In genomic region chr3:27589795-27590194, GRCh38 we compare ENCODE assay signal across 10 cellular contexts.
DNase-seq lines count a peak whose midpoint lies in the region; ATAC-seq and TF ChIP-seq lines count a peak whose summit lies in the region.
"Had no signal": no experiment of that assay in that cellular context is flagged by ENCODE, and none has a peak within 500 bp of the region (broad histone marks: within the 10 kb centered on the region; RNA-seq: fewer than 3 reads in every experiment).

No MANE protein-coding gene starts in this region.

- no peaks in the 10 kb centered on the region for H3K27me3 ChIP-seq in thyroid gland

- TF ChIP-seq POLR2A in thyroid gland (IDR thresholded peaks at IDR 0.05), result no peak

- H3K27ac ChIP-seq in coronary artery, result peak overlapping the region; percentile 79 to 80
- H3K27ac ChIP-seq in thyroid gland, result peak overlapping the region in 1 of 3 donors; percentile 72

- no peak for DNase-seq in left ventricle myocardium superior
- no peak for DNase-seq in Right ventricle myocardium superior
- DNase-seq in coronary artery (ENCODE audit: low spot score), result no peak
- DNase-seq in naive B cell, result no peak
- no peak for DNase-seq in thyroid gland
- DNase-seq: effector memory CD4-positive, alpha-beta T cell; NCI-H187 had no signal

- H3K9me3 ChIP-seq in thyroid gland, result no peaks in the 10 kb centered on the region

- TF ChIP-seq CTCF in coronary artery (IDR thresholded peaks at IDR 0.05) (no peak), thyroid gland (IDR thresholded peaks at IDR 0.05) (no peak)

- 90 to 92% methylated on average over 1 of the region's 1 CpG for WGBS in thyroid gland, 2 donors

- H3K36me3 Mint-ChIP-seq in naive B cell, result no peaks in the 10 kb centered on the region

- H3K4me3 Mint-ChIP-seq in naive B cell, result peak overlapping the region in 2 of 8 donors; percentile 12 to 47

- no peak overlapping the region for H3K4me3 ChIP-seq in coronary artery
- no peak overlapping the region for H3K4me3 ChIP-seq in thyroid gland (replicated peaks in 1 of 3)

- H3K4me1 ChIP-seq in thyroid gland, result peaks cover 10 to 16% of the 10 kb centered on the region in 2 donors

- H3K4me1 Mint-ChIP-seq in naive B cell, result peaks cover 20 to 26% (median 24%) of the 10 kb centered on the region in 3 donors

- peak; percentile 24 for ATAC-seq in left ventricle myocardium superior
- no peak for ATAC-seq in Right ventricle myocardium superior (ENCODE audit: poor library complexity)
- no peak for ATAC-seq in naive B cell (ENCODE audit: low read depth in 2 of 2)
- ATAC-seq in GM21360 (IDR thresholded peaks at IDR 0.05; ENCODE audit: unreplicated experiment), result no peak
- ATAC-seq in HG03095 (IDR thresholded peaks at IDR 0.05; ENCODE audit: unreplicated experiment), result no peak
- no peak for ATAC-seq in GM21390 (IDR thresholded peaks at IDR 0.05; ENCODE audit: unreplicated experiment)

- intact Hi-C loops in left ventricle myocardium superior (cut with micrococcal nuclease) (no loop called here), Right ventricle myocardium superior (cut with DNase I) (no loop called here), thyroid gland (cut with DNase I) (no loop called here)

- H3K9me3 Mint-ChIP-seq in naive B cell, result no peaks in the 10 kb centered on the region

- H3K36me3 ChIP-seq in thyroid gland, result no peaks in the 10 kb centered on the region

- peak overlapping the region in 4 of 6 donors; percentile 9 to 76 (median 12) for H3K27ac Mint-ChIP-seq in naive B cell

- no peaks in the 10 kb centered on the region for H3K27me3 Mint-ChIP-seq in naive B cell
